1 cellular context compared by ENCODE assay signal in genomic region chr19:58451358-58452101, GRCh38.
TF ChIP-seq lines count a peak whose summit lies in the region.

ZNF324B (plus strand) TSS chr19:58451622; CDS start chr19:58453702, 2,080 bp downstream.

TF ChIP-seq in K562, 482 proteins besides CTCF, POLR2A, EP300 and RAD21 (continued from another document and continues in another):
- TF ChIP-seq MGA (IDR thresholded peaks at IDR 0.05) (no peak), ZNF449 (CRISPR knock-in tag; IDR thresholded peaks at IDR 0.05) (no peak), SFPQ (IDR thresholded peaks at IDR 0.05; ENCODE audit: low read depth, low read length) (no peak), ZNF518B (CRISPR knock-in tag; IDR thresholded peaks at IDR 0.05) (no peak), SNIP1 (IDR thresholded peaks at IDR 0.05; ENCODE audit: low read depth) (no peak), ATF7 (IDR thresholded peaks at IDR 0.05) (peak; percentile 79), HDAC1 (IDR thresholded peaks at IDR 0.05) (peak in 1 of 2 experiments; percentile 95; a peak in 2 of 4 replicates), CSDE1 (IDR thresholded peaks at IDR 0.05) (peak in 1 of 2 experiments; percentile 94; a peak in 2 of 4 replicates), HIVEP1 (CRISPR knock-in tag; IDR thresholded peaks at IDR 0.05) (no peak), CBFB (CRISPR knock-in tag; IDR thresholded peaks at IDR 0.05) (no peak), MTA3 (IDR thresholded peaks at IDR 0.05; ENCODE audit: borderline replicate concordance) (peak; percentile 49; the same call in 1 of the 2 replicates), FOS (IDR thresholded peaks at IDR 0.05; ENCODE audit: extremely low read depth, insufficient read length) (peak; percentile 51), MNT (conservative IDR thresholded peaks at IDR 0.05) (peak; percentile 87 to 93), RBM14 (IDR thresholded peaks at IDR 0.05; ENCODE audit: borderline replicate concordance, insufficient read depth, low read depth, low read length) (0 out of 2 replicates have a peak, but pooled peaks have one; percentile 44), HEY1 (CRISPR knock-in tag; IDR thresholded peaks at IDR 0.05; ENCODE audit: borderline replicate concordance) (no peak), NR0B1 (IDR thresholded peaks at IDR 0.05; ENCODE audit: partially characterized antibody) (no peak), NCOA6 (IDR thresholded peaks at IDR 0.05) (no peak), SRSF1 (IDR thresholded peaks at IDR 0.05; ENCODE audit: low read depth, low read length) (no peak), RB1 (IDR thresholded peaks at IDR 0.05; ENCODE audit: low read depth) (peak; percentile 90), SMAD1 (IDR thresholded peaks at IDR 0.05; ENCODE audit: low read depth, low read length, partially characterized antibody) (peak; percentile 35), PHB2 (IDR thresholded peaks at IDR 0.05; ENCODE audit: low read depth) (no peak), ZFX (CRISPR knock-in tag; IDR thresholded peaks at IDR 0.05) (peak; percentile 17; the same call in 1 of the 2 replicates), ZNF507 (tag; conservative IDR thresholded peaks at IDR 0.05) (no peak), NR4A1 (CRISPR knock-in tag; IDR thresholded peaks at IDR 0.05) (no peak), NR4A1 (tag; IDR thresholded peaks at IDR 0.05) (no peak), MAFF (IDR thresholded peaks at IDR 0.05; ENCODE audit: low read length) (no peak), GABPB1 (CRISPR knock-in tag; IDR thresholded peaks at IDR 0.05) (peak; percentile 99), ZBTB7A (IDR thresholded peaks at IDR 0.05; ENCODE audit: borderline replicate concordance, control insufficient read depth, low read depth, low read length) (peak; percentile 7), KAT7 (CRISPR knock-in tag; IDR thresholded peaks at IDR 0.05; ENCODE audit: borderline replicate concordance) (no peak), GTF2B (IDR thresholded peaks at IDR 0.05; ENCODE audit: extremely low read depth, insufficient read length) (no peak), RNF219 (CRISPR knock-in tag; IDR thresholded peaks at IDR 0.05) (no peak)
